In genomic region chr16:81701296-81701970, GRCh38 we compare ENCODE assay signal across 19 cellular contexts.
"Had no signal": no experiment of that assay in that cellular context is flagged by ENCODE, and none has a peak within 500 bp of the region (broad histone marks: within the 10 kb centered on the region; RNA-seq: fewer than 3 reads in every experiment).

No MANE protein-coding gene starts in this region.

- DNase-seq: activated B cell treated with CpG ODN at 0.5 μM for 24 hours; activated CD4-positive, alpha-beta T cell treated with anti-CD3 and anti-CD28 coated beads for 36 hours; activated naive CD8-positive, alpha-beta T cell treated with anti-CD3 and anti-CD28 coated beads for 36 hours; activated T-cell treated with anti-CD3 and anti-CD28 coated beads, Interleukin-2, amount 50 U/mL, for 24 hours; central memory CD4-positive, alpha-beta T cell; colonic mucosa; endodermal cell; heart right ventricle; naive B cell; stimulated activated CD4-positive, alpha-beta T cell treated with anti-CD3 and anti-CD28 coated beads, Interleukin-1b, Interleukin-23, amount 100 ng/mL, for 48 hours; stimulated activated naive CD8-positive, alpha-beta T cell treated with anti-CD3 and anti-CD28 coated beads, Interleukin-15, amount 100 ng/mL, for 72 hours had no signal

- H3K4me3 Mint-ChIP-seq: activated B cell treated with CpG ODN at 0.5 μM for 24 hours; activated CD4-positive, alpha-beta T cell treated with anti-CD3 and anti-CD28 coated beads for 36 hours; activated naive CD8-positive, alpha-beta T cell treated with anti-CD3 and anti-CD28 coated beads for 36 hours; activated T-cell treated with anti-CD3 and anti-CD28 coated beads, Interleukin-2, amount 50 U/mL, for 24 hours; endodermal cell; naive B cell; neural progenitor cell; stimulated activated naive CD8-positive, alpha-beta T cell treated with anti-CD3 and anti-CD28 coated beads, Interleukin-15, amount 100 ng/mL, for 72 hours; T-helper 1 cell treated with Interleukin-12 subunit alpha and Interleukin-12 subunit beta and Interleukin-4 antibody, amounts not matched to agents 30 μg/mL and 1 μg/mL, for 36 hours had no signal

- ATAC-seq: activated CD4-positive, alpha-beta T cell treated with anti-CD3 and anti-CD28 coated beads for 36 hours; heart right ventricle; lower lobe of right lung; right lobe of liver; stimulated activated naive CD8-positive, alpha-beta T cell treated with anti-CD3 and anti-CD28 coated beads, Interleukin-15, amount 100 ng/mL, for 72 hours had no signal

- H3K4me3 ChIP-seq: colonic mucosa, dorsolateral prefrontal cortex, heart right ventricle, lower lobe of right lung, neural progenitor cell, right lobe of liver, skin epidermis, suprapubic skin, tibial nerve had no signal

- H3K4me1 ChIP-seq: colonic mucosa, neural progenitor cell, right lobe of liver had no signal

- H3K36me3 Mint-ChIP-seq: activated naive CD8-positive, alpha-beta T cell treated with anti-CD3 and anti-CD28 coated beads for 36 hours had no signal

- H3K4me1 Mint-ChIP-seq: activated B cell treated with CpG ODN at 0.5 μM for 24 hours; activated CD4-positive, alpha-beta T cell treated with anti-CD3 and anti-CD28 coated beads for 36 hours; activated naive CD8-positive, alpha-beta T cell treated with anti-CD3 and anti-CD28 coated beads for 36 hours; endodermal cell; naive B cell had no signal

- H3K9me3 Mint-ChIP-seq: activated B cell treated with CpG ODN at 0.5 μM for 24 hours; activated naive CD8-positive, alpha-beta T cell treated with anti-CD3 and anti-CD28 coated beads for 36 hours; activated T-cell treated with anti-CD3 and anti-CD28 coated beads, Interleukin-2, amount 50 U/mL, for 24 hours; endodermal cell; naive B cell; neural progenitor cell; stimulated activated naive CD8-positive, alpha-beta T cell treated with anti-CD3 and anti-CD28 coated beads, Interleukin-15, amount 100 ng/mL, for 72 hours; T-helper 1 cell treated with Interleukin-12 subunit alpha and Interleukin-12 subunit beta and Interleukin-4 antibody, amounts not matched to agents 30 μg/mL and 1 μg/mL, for 36 hours had no signal

- H3K27me3 Mint-ChIP-seq: activated B cell treated with CpG ODN at 0.5 μM for 24 hours; activated CD4-positive, alpha-beta T cell treated with anti-CD3 and anti-CD28 coated beads for 36 hours; activated naive CD8-positive, alpha-beta T cell treated with anti-CD3 and anti-CD28 coated beads for 36 hours; activated T-cell treated with anti-CD3 and anti-CD28 coated beads, Interleukin-2, amount 50 U/mL, for 24 hours; naive B cell; stimulated activated naive CD8-positive, alpha-beta T cell treated with anti-CD3 and anti-CD28 coated beads, Interleukin-15, amount 100 ng/mL, for 72 hours had no signal

- H3K27me3 ChIP-seq: colonic mucosa, dorsolateral prefrontal cortex, heart right ventricle, neural progenitor cell, right lobe of liver, suprapubic skin, tibial nerve had no signal

- H3K27ac ChIP-seq: colonic mucosa, dorsolateral prefrontal cortex, heart right ventricle, lower lobe of right lung, neural progenitor cell, right lobe of liver, suprapubic skin, tibial nerve had no signal

- H3K9me3 ChIP-seq: colonic mucosa, heart right ventricle, lower lobe of right lung, right lobe of liver, suprapubic skin, tibial nerve had no signal

- H3K27ac Mint-ChIP-seq: activated B cell treated with CpG ODN at 0.5 μM for 24 hours; activated CD4-positive, alpha-beta T cell treated with anti-CD3 and anti-CD28 coated beads for 36 hours; endodermal cell; T-helper 1 cell treated with Interleukin-12 subunit alpha and Interleukin-12 subunit beta and Interleukin-4 antibody, amounts not matched to agents 30 μg/mL and 1 μg/mL, for 36 hours had no signal

- H3K36me3 ChIP-seq: neural progenitor cell had no signal
